8 cellular contexts compared by ENCODE assay signal in the genomic region with DNA sequence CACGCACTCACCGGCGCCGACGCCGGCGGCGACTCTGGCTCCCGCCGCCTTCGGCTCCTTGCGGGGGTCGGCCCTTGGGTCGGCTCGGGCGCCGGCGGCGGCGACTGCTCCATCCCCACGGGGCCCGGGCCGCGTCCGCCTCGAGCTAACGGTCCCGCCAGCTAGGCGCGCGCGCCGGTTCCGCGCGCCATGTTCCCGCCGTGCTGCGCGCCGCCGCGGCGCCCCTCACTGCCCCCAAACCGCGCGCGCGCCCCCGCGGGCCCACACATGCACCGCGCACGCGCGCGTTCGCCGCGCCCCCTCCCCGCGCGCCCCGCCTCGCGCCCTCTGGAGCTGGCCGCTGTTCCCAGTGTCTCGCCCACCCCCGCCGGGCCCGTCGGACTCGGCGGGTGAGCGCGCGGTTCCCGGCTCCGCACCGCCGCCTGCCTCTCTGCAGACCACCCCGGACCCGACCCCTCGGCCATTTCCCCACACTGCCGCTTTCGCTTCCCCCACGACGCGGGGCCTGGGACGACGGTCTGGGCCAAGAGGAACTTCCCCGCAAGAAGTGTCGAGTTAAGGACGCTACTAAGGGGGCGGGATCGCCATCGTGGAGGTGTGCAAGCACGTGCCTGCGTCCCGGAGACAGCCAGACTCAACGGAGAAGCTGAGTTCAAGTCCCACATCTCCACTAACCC. TPM values are rescaled to one million over a fixed set of nuclear protein-coding genes. Genes with fewer than 3 reads are reported as not detected.
DNase-seq lines count a peak whose midpoint lies in the region; ATAC-seq, FAIRE-seq and TF ChIP-seq lines count a peak whose summit lies in the region.
"Not testable (repeated sequence)": the region's sequence is repeated elsewhere in the genome, so short reads cannot be mapped to it uniquely, and the experiment has no call there.

TSS of gene TTC28 (minus strand) at position 230 of the 677 bp plus-strand sequence. CDS start at position 113, 117 bp downstream.

- ATAC-seq in psoas muscle: peak in 2 of 4 donors; percentile 46 to 58

- H3K4me1 ChIP-seq in SJCRH30, psoas muscle: not testable (repeated sequence)
- peaks cover 7 to 19% (median 18%) of the 10 kb centered on the region in 4 donors for H3K4me1 ChIP-seq in esophagus muscularis mucosa

- TF ChIP-seq CTCF in esophagus muscularis mucosa (IDR thresholded peaks at IDR 0.05) (peak in 1 of 3 experiments; percentile 4), psoas muscle (IDR thresholded peaks at IDR 0.05) (peak; percentile 6)

- not testable (repeated sequence) for H3K9me3 Mint-ChIP-seq in activated naive CD4-positive, alpha-beta T cell treated with anti-CD3 and anti-CD28 coated beads, Interleukin-2, amount 50 U/mL, for 24 hours

- peaks cover 52% of the 10 kb centered on the region for H3K27me3 Mint-ChIP-seq in activated naive CD4-positive, alpha-beta T cell treated with anti-CD3 and anti-CD28 coated beads, Interleukin-2, amount 50 U/mL, for 24 hours

- not testable (repeated sequence) for H3K36me3 Mint-ChIP-seq in activated naive CD4-positive, alpha-beta T cell treated with anti-CD3 and anti-CD28 coated beads, Interleukin-2, amount 50 U/mL, for 24 hours

- intact Hi-C loops in esophagus muscularis mucosa (cut with DNase I); psoas muscle (cut with DNase I): not testable (repeated sequence)

- FAIRE-seq in urothelium cell line (lab: Jason Lieb, UNC): not testable (repeated sequence)

- peak within 1 kb of the TSS; percentile 84 for H3K4me3 Mint-ChIP-seq in activated naive CD4-positive, alpha-beta T cell treated with anti-CD3 and anti-CD28 coated beads, Interleukin-2, amount 50 U/mL, for 24 hours

- not testable (repeated sequence) for H3K27me3 ChIP-seq in SJCRH30; esophagus muscularis mucosa; psoas muscle (ENCODE audit: insufficient read depth in 3 of 3, low read length in 2 of 3)

- DNase-seq in GM03348 (ENCODE audit: low spot score): peak; percentile 91
- peak; percentile 83 for DNase-seq in NCI-H1092 (lab: John Stamatoyannopoulos, UW)
- peak; percentile 88 for DNase-seq in SJCRH30
- not testable (repeated sequence) for DNase-seq in esophagus muscularis mucosa (ENCODE audit: extremely low spot score)
- peak; percentile 95 for DNase-seq in left kidney (ENCODE audit: low read depth, low spot score)
- peak; percentile 84 to 90 for DNase-seq in psoas muscle
- peak; percentile 11 for DNase-seq in urothelium cell line (ENCODE audit: low spot score)

- not testable (repeated sequence) for H3K36me3 ChIP-seq in SJCRH30; esophagus muscularis mucosa; psoas muscle (ENCODE audit: insufficient read depth in 1 of 2, low read depth in 1 of 2)

- not testable (repeated sequence) for H3K4me1 Mint-ChIP-seq in activated naive CD4-positive, alpha-beta T cell treated with anti-CD3 and anti-CD28 coated beads, Interleukin-2, amount 50 U/mL, for 24 hours

- H3K9me3 ChIP-seq in SJCRH30 (replicated peaks); esophagus muscularis mucosa; psoas muscle: not testable (repeated sequence)

- peak within 1 kb of the TSS; percentile 66; the same call in 1 of the 2 replicates for H3K27ac ChIP-seq in SJCRH30
- peak within 1 kb of the TSS; percentile 62 to 85 (median 80) for H3K27ac ChIP-seq in esophagus muscularis mucosa (replicated peaks in 1 of 4)
- peak within 1 kb of the TSS; percentile 61 for H3K27ac ChIP-seq in psoas muscle

- WGBS in esophagus muscularis mucosa: 2% methylated on average over 13 of the region's 101 CpGs
- 4 to 10% (median 9%) methylated on average over 47 to 101 of the region's 101 CpGs for WGBS in psoas muscle, 3 donors

- not testable (repeated sequence) for TF ChIP-seq POLR2A in esophagus muscularis mucosa (IDR thresholded peaks at IDR 0.05; ENCODE audit: low read depth)

- H3K27ac Mint-ChIP-seq in activated naive CD4-positive, alpha-beta T cell treated with anti-CD3 and anti-CD28 coated beads, Interleukin-2, amount 50 U/mL, for 24 hours: not testable (repeated sequence)

- peak within 1 kb of the TSS; percentile 100 for H3K4me3 ChIP-seq in SJCRH30
- H3K4me3 ChIP-seq in esophagus muscularis mucosa: peak within 1 kb of the TSS; percentile 67 to 95 (median 86)
- peak within 1 kb of the TSS; percentile 78 for H3K4me3 ChIP-seq in psoas muscle

- not testable (repeated sequence) for TF ChIP-seq EP300 in esophagus muscularis mucosa (IDR thresholded peaks at IDR 0.05)

RNA-seq across cellular contexts. Expression of gene TTC28, which starts in this region (rescaled TPM):
- 12.8 and 13.2 TPM in 2 replicates for total RNA-seq in SJCRH30 (2014; rRNA removed; shearing (Covaris generic))
- total RNA-seq in esophagus muscularis mucosa (10 to 100 TPM; 35.6 to 42.6 (median 36.9) TPM), psoas muscle (10 to 100 TPM in 2 of 4 donors, 1 to 10 TPM in 2; 3.5 to 12.1 (median 8.1) TPM)
- polyA plus RNA-seq in psoas muscle: 1 to 10 TPM; 1.2 to 3.1 (median 2.4) TPM
